10 cellular contexts compared by ENCODE assay signal in the genomic region with DNA sequence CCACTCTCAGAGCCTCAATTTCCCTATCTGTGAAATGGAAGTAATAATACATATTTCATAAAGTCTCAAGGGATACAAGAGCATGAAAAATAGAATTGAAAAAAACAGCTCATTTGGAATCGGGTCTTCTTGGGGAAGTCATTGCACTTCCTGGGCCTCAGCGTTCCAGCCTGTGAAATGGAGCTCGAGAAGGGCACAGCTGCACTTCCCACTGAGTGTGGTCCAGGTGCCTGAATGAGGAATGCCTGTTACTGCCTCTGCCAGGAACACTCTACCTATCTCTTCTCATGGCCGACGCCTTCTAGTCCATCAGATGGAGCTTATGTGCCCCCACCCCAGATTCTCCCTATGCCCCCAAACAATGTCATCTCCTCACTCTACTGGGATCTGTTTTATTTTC. TPM values are rescaled to one million over a fixed set of nuclear protein-coding genes. Genes with fewer than 3 reads are reported as not detected.
DNase-seq lines count a peak whose midpoint lies in the region; ATAC-seq, FAIRE-seq and TF ChIP-seq lines count a peak whose summit lies in the region.
"Had no signal": no experiment of that assay in that cellular context is flagged by ENCODE, and none has a peak within 500 bp of the region (broad histone marks: within the 10 kb centered on the region; RNA-seq: fewer than 3 reads in every experiment).

No MANE protein-coding gene starts in this region.

- no peaks in the 10 kb centered on the region for H3K36me3 Mint-ChIP-seq in activated naive CD8-positive, alpha-beta T cell treated with anti-CD3 and anti-CD28 coated beads, Interleukin-2, amount 50 U/mL, for 24 hours (ENCODE audit: low read depth)
- no peaks in the 10 kb centered on the region for H3K36me3 Mint-ChIP-seq in nephron progenitor cell (ENCODE audit: low read depth)

- FAIRE-seq in D721Med (lab: Jason Lieb, UNC) = no peak
- FAIRE-seq: pancreas had no signal

- no peak for TF ChIP-seq CTCF in nephron progenitor cell (IDR thresholded peaks at IDR 0.05)
- no peak for TF ChIP-seq CTCF in D721Med (IDR thresholded peaks at IDR 0.05; ENCODE audit: insufficient read depth, missing control alignments)

- no peak overlapping the region for H2AFZ ChIP-seq in ACC112 (ENCODE audit: low read length, unreplicated experiment)

- no peaks in the 10 kb centered on the region for H3K4me1 Mint-ChIP-seq in activated naive CD8-positive, alpha-beta T cell treated with anti-CD3 and anti-CD28 coated beads, Interleukin-2, amount 50 U/mL, for 24 hours
- peaks cover 38% of the 10 kb centered on the region for H3K4me1 Mint-ChIP-seq in nephron progenitor cell

- DNase-seq in GOT3 (lab: John Stamatoyannopoulos, UW) (peak; percentile 18), nephron progenitor cell (no peak), AG08395 (ENCODE audit: low spot score) (no peak), dermis blood vessel endothelial cell (no peak), NCI-H2171 (lab: John Stamatoyannopoulos, UW) (no peak), D721Med (ENCODE audit: insufficient read length, low spot score) (no peak)
- no peak for DNase-seq in activated naive CD8-positive, alpha-beta T cell treated with anti-CD3 and anti-CD28 coated beads, Interleukin-2, amount 50 U/mL, for 24 hours
- DNase-seq: EL, pancreas had no signal

- peaks cover 54% of the 10 kb centered on the region for H3K27me3 ChIP-seq in ACC112 (ENCODE audit: insufficient read depth, low read length)
- H3K27me3 ChIP-seq: pancreas had no signal

- H3K27ac ChIP-seq in ACC112 (ENCODE audit: low read depth, low read length) = no peak overlapping the region
- H3K27ac ChIP-seq: pancreas had no signal

- H3K4me3 ChIP-seq in ACC112 (ENCODE audit: low read depth, low read length) = peak overlapping the region; percentile 85

- no peak for ATAC-seq in activated naive CD8-positive, alpha-beta T cell treated with anti-CD3 and anti-CD28 coated beads, Interleukin-2, amount 50 U/mL, for 24 hours

- no peak overlapping the region for H3K27ac Mint-ChIP-seq in activated naive CD8-positive, alpha-beta T cell treated with anti-CD3 and anti-CD28 coated beads, Interleukin-2, amount 50 U/mL, for 24 hours
- no peak overlapping the region for H3K27ac Mint-ChIP-seq in nephron progenitor cell

- H3K4me1 ChIP-seq in ACC112 (ENCODE audit: control insufficient read depth, insufficient read depth, low read length, unreplicated experiment) = peaks cover 11% of the 10 kb centered on the region

- H3K27me3 Mint-ChIP-seq in activated naive CD8-positive, alpha-beta T cell treated with anti-CD3 and anti-CD28 coated beads, Interleukin-2, amount 50 U/mL, for 24 hours = peaks cover 39% of the 10 kb centered on the region
- peaks cover 61% of the 10 kb centered on the region for H3K27me3 Mint-ChIP-seq in nephron progenitor cell (ENCODE audit: low read depth, poor library complexity)

- H3K79me2 ChIP-seq in ACC112 (ENCODE audit: control insufficient read depth, insufficient read depth, low read length, unreplicated experiment) = no peaks in the 10 kb centered on the region

- peak overlapping the region; percentile 13 for H3K4me3 Mint-ChIP-seq in activated naive CD8-positive, alpha-beta T cell treated with anti-CD3 and anti-CD28 coated beads, Interleukin-2, amount 50 U/mL, for 24 hours
- H3K4me3 Mint-ChIP-seq in nephron progenitor cell = peak overlapping the region; percentile 70

- no peaks in the 10 kb centered on the region for H3K36me3 ChIP-seq in ACC112 (ENCODE audit: insufficient read depth, low read length)
- H3K36me3 ChIP-seq: pancreas had no signal

- no peaks in the 10 kb centered on the region for H3K9me3 Mint-ChIP-seq in activated naive CD8-positive, alpha-beta T cell treated with anti-CD3 and anti-CD28 coated beads, Interleukin-2, amount 50 U/mL, for 24 hours
- no peaks in the 10 kb centered on the region for H3K9me3 Mint-ChIP-seq in nephron progenitor cell

RNA-seq across cellular contexts. Expression of gene NEURL1B, which starts 0.9 kb away (rescaled TPM):
- 6.9 and 26.0 TPM in 2 replicates for total RNA-seq in dermis blood vessel endothelial cell
